In the genomic region with DNA sequence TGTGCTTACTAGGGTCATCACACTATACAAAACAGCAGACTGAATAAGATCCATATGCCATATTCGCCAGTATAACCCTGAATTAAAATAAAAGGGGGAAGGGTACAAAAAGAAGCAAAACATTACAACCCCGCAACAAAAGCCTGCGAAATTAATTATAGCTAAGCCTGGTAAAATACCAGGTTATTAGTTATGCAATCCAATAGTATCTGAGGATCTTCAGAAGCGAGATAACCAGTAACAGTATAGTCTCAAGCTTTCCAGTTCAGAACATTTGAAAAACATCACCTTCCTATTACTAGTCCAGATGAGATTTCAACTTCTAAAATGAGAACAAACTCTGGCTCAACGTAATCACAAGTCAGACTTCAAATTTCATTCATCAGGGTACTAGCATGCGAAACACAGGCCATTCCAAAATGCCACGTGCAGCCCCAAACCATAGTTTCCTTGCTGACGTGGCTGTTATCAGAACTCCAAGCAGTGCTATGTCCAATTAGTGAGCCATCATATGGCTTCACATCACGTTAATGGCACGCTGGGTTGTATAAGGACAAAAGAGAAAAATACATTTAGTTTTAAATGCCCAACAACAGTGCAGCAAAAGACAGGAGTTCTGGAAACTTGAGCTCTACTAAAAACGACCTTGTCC, we compare ENCODE assay signal across 8 cellular contexts. TPM values are rescaled to one million over a fixed set of nuclear protein-coding genes. Genes with fewer than 3 reads are reported as not detected.
DNase-seq lines count a peak whose midpoint lies in the region; ATAC-seq and TF ChIP-seq lines count a peak whose summit lies in the region.

No MANE protein-coding gene starts in this region.

- H3K36me3 ChIP-seq in left lung (peaks cover 0 to 42% of the 10 kb centered on the region in 2 donors), tibial artery (peaks cover 0 to 7% (median 0%) of the 10 kb centered on the region in 3 donors)

- H3K4me1 ChIP-seq in left lung = peaks cover 22 to 36% of the 10 kb centered on the region in 2 donors
- peaks cover 0 to 50% (median 24%) of the 10 kb centered on the region in 4 donors for H3K4me1 ChIP-seq in tibial artery

- peak; percentile 10 for ATAC-seq in left lung

- no peaks in the 10 kb centered on the region for H3K27me3 ChIP-seq in left lung
- H3K27me3 ChIP-seq in tibial artery = no peaks in the 10 kb centered on the region

- intact Hi-C loops in left lung (cut with DNase I) (loop anchor here in 1 of 2 donors (10.0 kb wide), 2 partner anchors 121 to 531 kb away; partner anchors contain the start of gene TIPARP), tibial artery (cut with DNase I; ENCODE audit: low total_unique reads) (loop anchor here (5.0 to 10.0 kb wide), 3 partner anchors 121 to 578 kb away; partner anchors contain the start of genes LEKR1 and TIPARP)

- H3K9me3 ChIP-seq in left lung (no peaks in the 10 kb centered on the region), tibial artery (no peaks in the 10 kb centered on the region)

- peak overlapping the region; percentile 84 to 90 for H3K27ac ChIP-seq in left lung
- H3K27ac ChIP-seq in tibial artery = peak overlapping the region; percentile 76 to 85

- no peak for TF ChIP-seq CTCF in left lung (IDR thresholded peaks at IDR 0.05)
- TF ChIP-seq CTCF in tibial artery (IDR thresholded peaks at IDR 0.05) = no peak

- peak overlapping the region; percentile 72 to 93 for H3K4me3 ChIP-seq in left lung
- peak overlapping the region; percentile 84 to 85 for H3K4me3 ChIP-seq in tibial artery

- DNase-seq in EH (ENCODE audit: low read depth) (peak; percentile 89), Kasumi-1 (lab: John Stamatoyannopoulos, UW) (peak; percentile 5 to 17), amniotic stem cell (lab: John Stamatoyannopoulos, UW) (peak; percentile 72), left lung (no peak), tibial artery (no peak), NCI-H526 (lab: John Stamatoyannopoulos, UW) (no peak), SHP77 (lab: John Stamatoyannopoulos, UW) (no peak), NCI-H2171 (lab: John Stamatoyannopoulos, UW) (no peak)

RNA-seq across cellular contexts. Expression of gene SSR3, which starts 1.1 kb away (rescaled TPM):
- 100 to 1,000 TPM; 268 to 336 TPM for total RNA-seq in left lung

Comparison
In these comparisons a context has a peak if more than half of its experiments do, and no peak if none do; other contexts are left out.
1. DNase-seq: peak in EH (single experiment), Kasumi-1 (2 of 2) and amniotic stem cell (single experiment); none in left lung (0 of 2), tibial artery (0 of 2), NCI-H526 (0 of 2), SHP77 (0 of 2) and NCI-H2171 (single experiment).